In genomic region chr11:75350743-75351540, GRCh38 we compare ENCODE assay signal across 8 cellular contexts. TPM values are rescaled to one million over a fixed set of nuclear protein-coding genes. Genes with fewer than 3 reads are reported as not detected.
DNase-seq lines count a peak whose midpoint lies in the region; ATAC-seq and FAIRE-seq lines count a peak whose summit lies in the region.

No MANE protein-coding gene starts in this region.

- WGBS in esophagus, 2 donors = 6 to 7% methylated on average over 34 to 47 of the region's 47 CpGs

- peak; percentile 37 to 59 for ATAC-seq in natural killer cell treated with Interleukin-12 subunit alpha and Interleukin-12 subunit beta and Interleukin-15 and Interleukin-18, amount 100 ng/mL, for 72 hours
- no peak for ATAC-seq in HG02678 (IDR thresholded peaks at IDR 0.05; ENCODE audit: unreplicated experiment)

- no peaks in the 10 kb centered on the region for H3K9me3 Mint-ChIP-seq in natural killer cell treated with Interleukin-12 subunit alpha and Interleukin-12 subunit beta and Interleukin-15 and Interleukin-18, amount 100 ng/mL, for 72 hours

- no peaks in the 10 kb centered on the region for H3K27me3 ChIP-seq in esophagus (ENCODE audit: control insufficient read depth in 1 of 2, insufficient read depth in 2 of 2, low read length in 2 of 2)

- DNase-seq in Daoy (ENCODE audit: low read depth) (peak; percentile 34), MV-4-11 (lab: John Stamatoyannopoulos, UW) (peak; percentile 45), activated T-cell treated with anti-CD3 and anti-CD28 coated beads for 1 hour (ENCODE audit: low read depth) (peak; percentile 31), urothelium cell line (ENCODE audit: low spot score) (peak; percentile 39), ureter (ENCODE audit: low spot score) (no peak)
- DNase-seq in natural killer cell treated with Interleukin-12 subunit alpha and Interleukin-12 subunit beta and Interleukin-15 and Interleukin-18, amount 100 ng/mL, for 72 hours (ENCODE audit: low spot score) = peak; percentile 60

- H3K4me3 Mint-ChIP-seq in natural killer cell treated with Interleukin-12 subunit alpha and Interleukin-12 subunit beta and Interleukin-15 and Interleukin-18, amount 100 ng/mL, for 72 hours = peak overlapping the region; percentile 100

- H3K36me3 ChIP-seq in esophagus (ENCODE audit: control insufficient read depth in 2 of 2, insufficient read depth in 2 of 2, low read length in 1 of 2) = no peaks in the 10 kb centered on the region

- H3K4me3 ChIP-seq in esophagus (ENCODE audit: low read depth in 1 of 2, low read length in 2 of 2) = peak overlapping the region; percentile 50 to 70

- H3K4me1 ChIP-seq in esophagus (ENCODE audit: control insufficient read depth in 2 of 2, insufficient read depth in 2 of 2, low read length in 1 of 2) = peaks cover 9 to 33% of the 10 kb centered on the region in 2 donors

- peaks cover 65 to 69% of the 10 kb centered on the region in 2 donors for H3K4me1 Mint-ChIP-seq in natural killer cell treated with Interleukin-12 subunit alpha and Interleukin-12 subunit beta and Interleukin-15 and Interleukin-18, amount 100 ng/mL, for 72 hours (ENCODE audit: low read depth in 2 of 2)

- peak; percentile 79 for FAIRE-seq in urothelium cell line (lab: Jason Lieb, UNC)

- H3K9me3 ChIP-seq in esophagus (ENCODE audit: control insufficient read depth in 2 of 2, insufficient read depth in 1 of 2, low read depth in 1 of 2, low read length in 1 of 2) = no peaks in the 10 kb centered on the region

- no peaks in the 10 kb centered on the region for H3K27me3 Mint-ChIP-seq in natural killer cell treated with Interleukin-12 subunit alpha and Interleukin-12 subunit beta and Interleukin-15 and Interleukin-18, amount 100 ng/mL, for 72 hours

- H3K27ac Mint-ChIP-seq in natural killer cell treated with Interleukin-12 subunit alpha and Interleukin-12 subunit beta and Interleukin-15 and Interleukin-18, amount 100 ng/mL, for 72 hours = peak overlapping the region; percentile 66 to 88

- H3K36me3 Mint-ChIP-seq in natural killer cell treated with Interleukin-12 subunit alpha and Interleukin-12 subunit beta and Interleukin-15 and Interleukin-18, amount 100 ng/mL, for 72 hours = peaks cover 5% of the 10 kb centered on the region

- H3K27ac ChIP-seq in esophagus (ENCODE audit: low read depth in 2 of 2, low read length in 1 of 2) = peak overlapping the region; percentile 85 to 89

RNA-seq across cellular contexts. Expression of gene ARRB1, which starts 0.5 kb away (rescaled TPM):
- 9.5 and 12.8 TPM in 2 replicates for total RNA-seq in Daoy (2014; rRNA removed; shearing (Covaris generic))
- 1 to 10 TPM; 4.9 to 5.0 TPM for polyA plus RNA-seq in esophagus
- 10 to 100 TPM; 47.8 to 54.5 TPM for total RNA-seq in natural killer cell treated with Interleukin-12 subunit alpha and Interleukin-12 subunit beta and Interleukin-15 and Interleukin-18, amount 100 ng/mL, for 72 hours
- 53.4 TPM for total RNA-seq in ureter

RNA-seq across cellular contexts. Expression of gene RPS3, which starts 48.4 kb away (rescaled TPM):
- total RNA-seq in Daoy (2014; rRNA removed; shearing (Covaris generic)) = 1,954 and 2,024 TPM in 2 replicates
- polyA plus RNA-seq in esophagus = 1,000 to 10,000 TPM; 1,864 to 2,574 TPM
- total RNA-seq in natural killer cell treated with Interleukin-12 subunit alpha and Interleukin-12 subunit beta and Interleukin-15 and Interleukin-18, amount 100 ng/mL, for 72 hours = 1,000 to 10,000 TPM; 2,083 to 2,343 TPM
- total RNA-seq in ureter = 3,031 TPM
